7 cellular contexts compared by ENCODE assay signal in the genomic region with DNA sequence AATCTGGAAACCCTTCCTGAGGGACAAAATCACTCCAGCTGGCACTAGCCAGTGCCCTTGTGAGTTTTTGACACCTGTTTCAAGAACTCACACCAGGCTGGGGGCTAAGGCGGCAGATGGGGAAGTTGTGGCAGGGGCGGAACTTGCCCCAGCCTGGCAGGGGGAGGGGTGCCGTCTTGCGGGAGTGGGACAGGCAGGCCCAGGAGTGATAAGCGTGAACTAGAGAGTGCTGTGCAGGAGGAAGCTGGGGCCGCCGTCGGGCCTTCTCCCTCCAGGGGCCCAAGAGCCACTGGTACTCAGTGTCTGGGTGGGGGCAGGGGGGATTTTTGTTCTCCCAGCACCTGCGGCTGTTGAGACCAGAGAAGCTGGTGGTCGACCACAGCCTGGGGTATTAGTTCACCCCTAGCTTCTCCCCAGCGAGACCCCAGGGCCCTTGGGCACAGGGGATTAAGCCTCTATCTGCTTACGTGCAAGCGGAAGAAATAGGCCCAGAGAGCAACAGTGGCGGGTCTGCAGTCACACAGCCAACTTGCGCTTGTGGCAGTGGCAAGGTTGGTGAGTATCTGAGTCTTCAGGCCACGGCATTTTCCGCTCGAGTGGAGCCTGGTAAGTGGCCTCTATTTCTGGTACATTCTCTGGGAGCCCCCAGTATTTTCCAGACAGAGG. TPM values are rescaled to one million over a fixed set of nuclear protein-coding genes. Genes with fewer than 3 reads are reported as not detected.
DNase-seq lines count a peak whose midpoint lies in the region; ATAC-seq and TF ChIP-seq lines count a peak whose summit lies in the region.

No MANE protein-coding gene starts in this region.

- H3K4me1 ChIP-seq in heart left ventricle (peaks cover 0 to 14% (median 4%) of the 10 kb centered on the region in 12 donors), thymus (ENCODE audit: control insufficient read depth, insufficient read depth, low read length) (peaks cover 9% of the 10 kb centered on the region)

- no peak for TF ChIP-seq POLR2A in heart left ventricle (IDR thresholded peaks at IDR 0.05)

- H3K36me3 ChIP-seq in heart left ventricle (no peaks in the 10 kb centered on the region), thymus (ENCODE audit: control insufficient read depth, insufficient read depth) (no peaks in the 10 kb centered on the region)

- H3K4me3 ChIP-seq in heart left ventricle (peak overlapping the region in 1 of 12 donors; percentile 43), thymus (ENCODE audit: low read length) (no peak overlapping the region)

- WGBS in heart left ventricle, 4 donors = 72 to 77% (median 75%) methylated on average over 16 to 18 of the region's 18 CpGs
- WGBS in thymus = 37% methylated on average over 18 of the region's 18 CpGs

- DNase-seq in NCI-H2171 treated with DMSO at 0.1 percent for 48 hours (lab: John Stamatoyannopoulos, UW) (peak; percentile 28), heart left ventricle (peak; percentile 62 to 82 (median 70)), NCI-H1694 treated with DMSO at 0.1 percent for 48 hours (lab: John Stamatoyannopoulos, UW) (no peak), NCI-H2227 (lab: John Stamatoyannopoulos, UW; ENCODE audit: unreplicated experiment) (no peak)
- no peak for DNase-seq in activated CD4-positive, alpha-beta T cell treated with anti-CD3 and anti-CD28 coated beads, Interleukin-2, amount 50 U/mL, for 48 hours

- H3K9me3 ChIP-seq in heart left ventricle = no peaks in the 10 kb centered on the region
- H3K9me3 ChIP-seq in thymus (ENCODE audit: control insufficient read depth) = no peaks in the 10 kb centered on the region

- intact Hi-C loops in heart left ventricle (cut with DNase I) = loop anchor here (5.0 to 10.0 kb wide), 7 partner anchors 337 to 734 kb away; partner anchors contain the start of genes ATMIN (in 6 of the 10), CENPN (in 3 of the 10) and CMC2 (in 3 of the 10)

- peak; percentile 28 for ATAC-seq in GM21367 (IDR thresholded peaks at IDR 0.05; ENCODE audit: unreplicated experiment)
- peak in 3 of 4 donors; percentile 32 to 67 (median 44) for ATAC-seq in heart left ventricle

- peak overlapping the region in 1 of 12 donors; percentile 48 for H3K27ac ChIP-seq in heart left ventricle
- H3K27ac ChIP-seq in thymus (ENCODE audit: low read depth) = peak overlapping the region; percentile 15

- TF ChIP-seq CTCF in heart left ventricle (IDR thresholded peaks at IDR 0.05) = no peak

- peaks cover 0 to 7% (median 0%) of the 10 kb centered on the region in 9 donors for H3K27me3 ChIP-seq in heart left ventricle
- H3K27me3 ChIP-seq in thymus (ENCODE audit: control insufficient read depth, insufficient read depth) = no peaks in the 10 kb centered on the region

RNA-seq across cellular contexts. Expression of gene PLCG2, which starts 40.1 kb away (rescaled TPM):
- total RNA-seq in heart left ventricle = 10 to 100 TPM in 2 of 9 donors, 1 to 10 TPM in 7; 3.7 to 35.4 (median 6.0) TPM
- 1 to 10 TPM; 2.0 to 2.5 TPM for polyA plus RNA-seq in heart left ventricle
- 14.2 TPM for polyA plus RNA-seq in thymus

Comparison
In these comparisons a context has a peak if more than half of its experiments do, and no peak if none do; other contexts are left out.
1. DNase-seq: peak in NCI-H2171 treated with DMSO at 0.1 percent for 48 hours (single experiment) and heart left ventricle (5 of 5); none in NCI-H1694 treated with DMSO at 0.1 percent for 48 hours (single experiment), NCI-H2227 (single experiment) and activated CD4-positive, alpha-beta T cell treated with anti-CD3 and anti-CD28 coated beads, Interleukin-2, amount 50 U/mL, for 48 hours (0 of 2).